ENCODE assay signal across 8 cellular contexts in the genomic region with DNA sequence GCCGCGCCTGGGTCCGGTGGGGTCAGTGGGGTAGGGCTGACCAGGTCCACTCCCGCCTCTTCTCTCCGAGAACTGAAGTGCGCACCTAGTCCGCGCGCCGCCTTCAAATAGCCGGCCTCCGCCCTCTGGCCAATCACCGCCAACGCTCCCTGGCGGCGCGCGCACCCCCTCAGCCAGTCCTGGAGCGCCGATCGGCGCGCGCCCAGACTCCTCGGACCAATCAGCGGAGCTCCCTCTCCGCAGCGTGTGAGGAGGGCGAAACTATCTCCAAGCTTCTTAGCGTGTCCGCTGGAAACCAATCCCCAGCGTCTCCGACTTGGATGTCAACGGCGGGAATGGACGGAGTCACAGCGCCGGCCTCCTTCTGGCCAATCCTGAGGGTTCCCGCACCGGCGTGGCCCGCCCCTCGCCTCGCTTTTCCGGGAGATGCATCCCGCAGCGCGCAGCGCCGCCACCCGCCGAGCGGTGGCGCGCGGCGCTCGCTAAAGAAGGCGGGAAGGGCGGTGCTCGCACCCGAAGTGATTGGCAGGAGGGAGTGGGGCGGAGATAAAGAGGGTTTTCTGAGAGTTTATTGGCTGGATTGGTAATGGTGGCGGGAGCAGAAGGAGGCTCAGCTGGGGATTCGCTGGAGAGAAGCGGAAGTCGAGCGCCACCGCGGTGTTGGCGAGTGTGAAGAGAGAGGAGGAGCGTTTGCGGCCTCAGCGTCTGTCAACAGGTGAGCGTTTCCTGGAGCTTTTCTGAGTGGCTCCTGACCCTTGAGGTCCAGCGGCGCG. TPM values are rescaled to one million over a fixed set of nuclear protein-coding genes. Genes with fewer than 3 reads are reported as not detected.
DNase-seq lines count a peak whose midpoint lies in the region; ATAC-seq and TF ChIP-seq lines count a peak whose summit lies in the region.

Gene ASF1B, minus strand, starts transcription at position 81 of the 773 bp plus-strand sequence. CDS start 133 bp downstream, outside the sequence.

- peaks cover 20 to 28% (median 23%) of the 10 kb centered on the region in 3 donors for H3K4me1 Mint-ChIP-seq in naive B cell
- H3K4me1 Mint-ChIP-seq in stimulated activated memory B cell treated with anti-CD40 and anti-IgM and Interleukin-4, amounts not matched to agents 10 μg/mL and 1 μg/mL and 100 μg/mL, for 72 hours: peaks cover 32% of the 10 kb centered on the region

- peak within 1 kb of the TSS; percentile 77 to 98 (median 90) for H3K4me3 Mint-ChIP-seq in naive B cell
- peak within 1 kb of the TSS; percentile 78 for H3K4me3 Mint-ChIP-seq in stimulated activated memory B cell treated with anti-CD40 and anti-IgM and Interleukin-4, amounts not matched to agents 10 μg/mL and 1 μg/mL and 100 μg/mL, for 72 hours

- H3K36me3 Mint-ChIP-seq in naive B cell: no peaks in the 10 kb centered on the region
- H3K36me3 Mint-ChIP-seq in stimulated activated memory B cell treated with anti-CD40 and anti-IgM and Interleukin-4, amounts not matched to agents 10 μg/mL and 1 μg/mL and 100 μg/mL, for 72 hours: peaks cover 7% of the 10 kb centered on the region

- H3K9me3 Mint-ChIP-seq in naive B cell: no peaks in the 10 kb centered on the region
- no peaks in the 10 kb centered on the region for H3K9me3 Mint-ChIP-seq in stimulated activated memory B cell treated with anti-CD40 and anti-IgM and Interleukin-4, amounts not matched to agents 10 μg/mL and 1 μg/mL and 100 μg/mL, for 72 hours

- DNase-seq in ELF-1 (ENCODE audit: low read depth, low spot score): peak; percentile 100
- peak; percentile 98 for DNase-seq in GOT3 (lab: John Stamatoyannopoulos, UW)
- DNase-seq in RPMI8226: peak; percentile 99
- peak; percentile 94 to 98 for DNase-seq in activated T-helper 1 cell treated with anti-CD3 and anti-CD28 coated beads, Interleukin-2, amount 50 U/mL, for 16 hours (ENCODE audit: low read depth in 1 of 2, low spot score in 1 of 2)
- DNase-seq in fibroblast of gingiva (ENCODE audit: low read depth): peak; percentile 100
- peak; percentile 99 for DNase-seq in naive B cell

- peak; percentile 79 to 81 for ATAC-seq in naive B cell (ENCODE audit: low read depth in 2 of 2)
- ATAC-seq in stimulated activated memory B cell treated with anti-CD40 and anti-IgM and Interleukin-4, amounts not matched to agents 10 μg/mL and 1 μg/mL and 100 μg/mL, for 72 hours: peak; percentile 95

- H3K27me3 Mint-ChIP-seq in naive B cell: no peaks in the 10 kb centered on the region
- no peaks in the 10 kb centered on the region for H3K27me3 Mint-ChIP-seq in stimulated activated memory B cell treated with anti-CD40 and anti-IgM and Interleukin-4, amounts not matched to agents 10 μg/mL and 1 μg/mL and 100 μg/mL, for 72 hours

- peak within 1 kb of the TSS; percentile 83 to 96 (median 90) for H3K27ac Mint-ChIP-seq in naive B cell
- peak within 1 kb of the TSS; percentile 73 for H3K27ac Mint-ChIP-seq in stimulated activated memory B cell treated with anti-CD40 and anti-IgM and Interleukin-4, amounts not matched to agents 10 μg/mL and 1 μg/mL and 100 μg/mL, for 72 hours

- TF ChIP-seq CTCF in LNCAP (IDR thresholded peaks at IDR 0.05): peak; percentile 97

RNA-seq across cellular contexts. Expression of gene ASF1B, which starts in this region (rescaled TPM):
- 1 to 10 TPM; 1.8 to 4.1 (median 2.5) TPM for polyA plus RNA-seq in naive B cell (ENCODE audit: low read depth in 6 of 6)

Comparison
In these comparisons a context has a peak if more than half of its experiments do, and no peak if none do; other contexts are left out.
1. Peak in every context shown above with its lines: DNase-seq and ATAC-seq.